ENCODE assay signal across 6 cellular contexts in the genomic region with DNA sequence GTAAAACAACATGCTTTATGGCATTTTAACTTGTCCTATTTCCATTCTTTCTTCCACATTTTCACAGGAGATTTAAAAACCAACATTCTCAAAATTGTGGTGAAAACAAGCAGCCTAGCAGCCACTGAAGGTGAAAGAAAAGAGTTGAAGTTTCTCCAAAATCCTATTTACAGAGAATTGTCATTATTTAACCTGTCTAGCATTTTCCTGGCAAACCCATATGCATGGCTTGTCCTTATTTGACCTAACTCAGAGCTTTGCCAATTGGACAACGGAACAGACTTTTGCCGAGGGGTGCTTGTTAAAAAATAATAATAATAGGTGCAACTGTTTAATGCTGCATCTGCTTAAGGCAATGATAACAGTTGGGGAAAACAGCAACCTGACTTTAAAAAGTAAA.
"Had no signal": no experiment of that assay in that cellular context is flagged by ENCODE, and none has a peak within 500 bp of the region (broad histone marks: within the 10 kb centered on the region; RNA-seq: fewer than 3 reads in every experiment).

No MANE protein-coding gene starts in this region.

- H3K4me1 Mint-ChIP-seq: GM23338, H9 had no signal

- H3K4me3 ChIP-seq: GM23338, K562 had no signal

- H3K27ac ChIP-seq: HL-60 had no signal

- H3K4me3 Mint-ChIP-seq: GM23338, H9 had no signal

- DNase-seq: H9, HCEC 1CT, IMR-90 had no signal

- H3K27ac Mint-ChIP-seq: GM23338, H9 had no signal

- ATAC-seq: GM23338, K562 had no signal
